Comparison of ENCODE assay signal across 10 cellular contexts in the genomic region with DNA sequence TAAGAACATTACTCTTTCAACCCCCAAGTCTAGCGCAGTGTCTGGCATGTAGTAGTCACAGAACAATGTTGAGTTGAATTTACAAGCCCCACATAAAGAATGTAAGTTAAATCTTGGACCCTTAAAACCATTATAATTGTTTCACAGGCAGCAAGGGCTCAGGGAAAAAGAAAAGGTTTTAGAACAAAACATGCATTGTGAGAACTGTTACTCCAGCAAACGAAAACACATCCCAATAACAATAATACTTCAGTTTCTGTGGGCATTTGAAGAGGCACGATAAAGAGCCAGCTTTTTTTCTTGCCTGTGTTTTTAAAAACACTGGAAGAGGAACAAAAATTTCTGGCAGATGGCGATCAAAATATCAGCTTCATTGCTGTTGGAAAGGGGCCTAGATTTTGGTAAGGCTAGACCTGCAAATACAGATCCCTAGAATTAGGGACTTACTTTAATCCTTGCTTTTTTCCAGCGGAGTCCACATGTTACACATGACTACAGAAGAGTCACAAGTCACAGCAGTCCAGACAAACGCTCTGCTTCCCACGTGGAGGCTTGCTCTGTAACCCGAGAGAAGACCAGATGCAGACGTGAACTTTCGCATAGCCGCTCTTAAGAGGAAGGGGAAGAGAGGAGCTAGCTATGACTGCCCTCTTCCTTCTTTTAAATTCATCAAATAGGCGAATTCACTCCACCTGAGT.
DNase-seq lines count a peak whose midpoint lies in the region; ATAC-seq and TF ChIP-seq lines count a peak whose summit lies in the region.
"Had no signal": no experiment of that assay in that cellular context is flagged by ENCODE, and none has a peak within 500 bp of the region (broad histone marks: within the 10 kb centered on the region; RNA-seq: fewer than 3 reads in every experiment).

No MANE protein-coding gene starts in this region.

- H3K27me3 ChIP-seq in mammary epithelial cell (ENCODE audit: insufficient read depth, low read length) (no peaks in the 10 kb centered on the region), mesenchymal stem cell (ENCODE audit: control insufficient read depth in 1 of 2, insufficient read depth in 1 of 2, low read length in 2 of 2) (no peaks in the 10 kb centered on the region)

- H2AK5ac ChIP-seq in mesenchymal stem cell (ENCODE audit: low read length, severe bottlenecking): no peak overlapping the region

- no peak overlapping the region for H3K27ac Mint-ChIP-seq in activated T-helper 17 cell treated with anti-CD3 and anti-CD28 coated beads, Interleukin-2, amount 50 U/mL, for 72 hours
- H3K27ac Mint-ChIP-seq: activated CD8-positive, alpha-beta T cell treated with anti-CD3 and anti-CD28 coated beads for 36 hours had no signal

- peak overlapping the region; percentile 74 for H2AFZ ChIP-seq in mammary epithelial cell (ENCODE audit: low read depth, low read length)
- H2AFZ ChIP-seq in mesenchymal stem cell (ENCODE audit: low read depth, low read length): no peak overlapping the region

- no peak overlapping the region for H2BK12ac ChIP-seq in mesenchymal stem cell (ENCODE audit: low read length in 2 of 2)

- no peak overlapping the region for H2BK120ac ChIP-seq in mesenchymal stem cell (ENCODE audit: low read depth, low read length)

- peaks cover 4% of the 10 kb centered on the region for H3K27me3 Mint-ChIP-seq in activated T-helper 17 cell treated with anti-CD3 and anti-CD28 coated beads, Interleukin-2, amount 50 U/mL, for 72 hours
- H3K27me3 Mint-ChIP-seq: activated CD8-positive, alpha-beta T cell treated with anti-CD3 and anti-CD28 coated beads for 36 hours had no signal

- H3K4me3 ChIP-seq in mammary epithelial cell (replicated peaks in 1 of 3; ENCODE audit: insufficient read depth in 1 of 3, low read depth in 2 of 3, low read length in 3 of 3): no peak overlapping the region
- H3K4me3 ChIP-seq in mesenchymal stem cell (ENCODE audit: insufficient read depth in 1 of 2, low read depth in 1 of 2, low read length in 2 of 2): peak overlapping the region in 1 of 2 experiments; percentile 20

- H3K4ac ChIP-seq in mesenchymal stem cell (ENCODE audit: low read depth in 1 of 2, low read length in 2 of 2): no peak overlapping the region

- no peak overlapping the region for H3K4me2 ChIP-seq in mammary epithelial cell (ENCODE audit: insufficient read depth, low read depth, low read length)
- H3K4me2 ChIP-seq in mesenchymal stem cell (ENCODE audit: low read length, poor library complexity, severe bottlenecking): no peak overlapping the region

- DNase-seq in Right ventricle myocardium inferior (ENCODE audit: missing footprints) (peak; percentile 64), cardiac septum (ENCODE audit: low spot score) (no peak), mammary epithelial cell (no peak), mesenchymal stem cell (no peak), DMS153 treated with DMSO at 0.1 percent for 48 hours (lab: John Stamatoyannopoulos, UW; ENCODE audit: unreplicated experiment) (no peak)
- DNase-seq: activated CD8-positive, alpha-beta T cell treated with anti-CD3 and anti-CD28 coated beads for 36 hours; NCI-H1930 had no signal

- H4K8ac ChIP-seq in mesenchymal stem cell (ENCODE audit: low read length): no peak overlapping the region

- intact Hi-C loops in Right ventricle myocardium inferior (cut with DNase I): no loop called here
- intact Hi-C loops in cardiac septum (cut with DNase I): no loop called here
- intact Hi-C loops in mammary epithelial cell (cut with micrococcal nuclease): no loop called here

- H3K79me1 ChIP-seq in mesenchymal stem cell (replicated peaks; ENCODE audit: low read length, poor library complexity, severe bottlenecking): no peaks in the 10 kb centered on the region

- H3K79me2 ChIP-seq in mammary epithelial cell (ENCODE audit: insufficient read depth, low read length): no peaks in the 10 kb centered on the region

- no peak overlapping the region for H3K9ac ChIP-seq in mammary epithelial cell (ENCODE audit: insufficient read depth, low read length)
- H3K9ac ChIP-seq in mesenchymal stem cell (ENCODE audit: low read length): peak overlapping the region; percentile 76

- no peaks in the 10 kb centered on the region for H3K9me3 Mint-ChIP-seq in activated T-helper 17 cell treated with anti-CD3 and anti-CD28 coated beads, Interleukin-2, amount 50 U/mL, for 72 hours
- H3K9me3 Mint-ChIP-seq: activated CD8-positive, alpha-beta T cell treated with anti-CD3 and anti-CD28 coated beads for 36 hours had no signal

- no peaks in the 10 kb centered on the region for H3K9me3 ChIP-seq in mammary epithelial cell (replicated peaks; ENCODE audit: insufficient read depth, low read length)
- H3K9me3 ChIP-seq in mesenchymal stem cell (ENCODE audit: control insufficient read depth, low read length): no peaks in the 10 kb centered on the region

- WGBS in mammary epithelial cell (ENCODE audit: low coverage, missing lambda C conversion rate): 32% methylated on average over 11 of the region's 12 CpGs
- 53% methylated on average over 8 of the region's 12 CpGs for WGBS in mesenchymal stem cell

- dilution Hi-C loops in mammary epithelial cell (cut with HindIII; ENCODE audit: low sequenced_read_pairs): no loop called here

- H3K4me1 ChIP-seq in mammary epithelial cell (ENCODE audit: insufficient read depth, low read length): peaks cover 11% of the 10 kb centered on the region
- peaks cover 6% of the 10 kb centered on the region for H3K4me1 ChIP-seq in mesenchymal stem cell (ENCODE audit: control insufficient read depth, insufficient read depth, low read depth, low read length)

- CTCF ChIA-PET in mammary epithelial cell (lab: Charles Lee; ENCODE audit: low non-redundant PET): no interaction called here

- H4K91ac ChIP-seq in mesenchymal stem cell (ENCODE audit: low read length): no peak overlapping the region

- H3K14ac ChIP-seq in mesenchymal stem cell (ENCODE audit: low read length in 2 of 2): no peak overlapping the region

- no peaks in the 10 kb centered on the region for H3K4me1 Mint-ChIP-seq in activated T-helper 17 cell treated with anti-CD3 and anti-CD28 coated beads, Interleukin-2, amount 50 U/mL, for 72 hours

- H2BK15ac ChIP-seq in mesenchymal stem cell (ENCODE audit: low read depth, poor library complexity, severe bottlenecking): no peak overlapping the region

- ATAC-seq in Right ventricle myocardium inferior (peak; percentile 83), GM21360 (IDR thresholded peaks at IDR 0.05; ENCODE audit: unreplicated experiment) (no peak), GM19463 (IDR thresholded peaks at IDR 0.05; ENCODE audit: unreplicated experiment) (no peak)
- no peak for ATAC-seq in activated T-helper 17 cell treated with anti-CD3 and anti-CD28 coated beads, Interleukin-2, amount 50 U/mL, for 72 hours (replicated peaks)
- ATAC-seq: activated CD8-positive, alpha-beta T cell treated with anti-CD3 and anti-CD28 coated beads for 36 hours had no signal

- H3K18ac ChIP-seq in mesenchymal stem cell (ENCODE audit: low read depth in 1 of 2, low read length in 2 of 2): no peak overlapping the region

- H3K27ac ChIP-seq in mammary epithelial cell (ENCODE audit: insufficient read depth, low read depth, low read length) (no peak overlapping the region), mesenchymal stem cell (ENCODE audit: low read length, poor library complexity, severe bottlenecking) (no peak overlapping the region)

- BruUV-seq in mammary epithelial cell (replicated peaks; lab: Mats Ljungman, UMichigan): no TSS peak

- no peak overlapping the region for H3K4me3 Mint-ChIP-seq in activated T-helper 17 cell treated with anti-CD3 and anti-CD28 coated beads, Interleukin-2, amount 50 U/mL, for 72 hours
- H3K4me3 Mint-ChIP-seq: activated CD8-positive, alpha-beta T cell treated with anti-CD3 and anti-CD28 coated beads for 36 hours had no signal

- H3K36me3 Mint-ChIP-seq in activated T-helper 17 cell treated with anti-CD3 and anti-CD28 coated beads, Interleukin-2, amount 50 U/mL, for 72 hours (ENCODE audit: low read depth): no peaks in the 10 kb centered on the region

- no peak overlapping the region for H2BK5ac ChIP-seq in mesenchymal stem cell (ENCODE audit: low read depth, low read length, poor library complexity, severe bottlenecking)

- H4K20me1 ChIP-seq in mammary epithelial cell (ENCODE audit: insufficient read depth, low read length): no peaks in the 10 kb centered on the region

- TF ChIP-seq CTCF in mammary epithelial cell (conservative IDR thresholded peaks at IDR 0.05 in 1 of 2, IDR thresholded peaks at IDR 0.05 in 1 of 2; ENCODE audit: extremely low read depth in 1 of 2, insufficient read depth in 1 of 2, low read depth in 1 of 2, low read length in 2 of 2): no peak

- no peaks in the 10 kb centered on the region for H3K36me3 ChIP-seq in mammary epithelial cell (ENCODE audit: insufficient read depth, low read length)
- no peaks in the 10 kb centered on the region for H3K36me3 ChIP-seq in mesenchymal stem cell (ENCODE audit: control insufficient read depth in 1 of 2, insufficient read depth in 2 of 2, low read depth in 1 of 2, low read length in 2 of 2)

- in situ Hi-C loops in mammary epithelial cell (cut with MboI; ENCODE audit: low sequenced_read_pairs in 2 of 2): no loop called here

- H3K23ac ChIP-seq in mesenchymal stem cell (ENCODE audit: low read length in 2 of 2): no peak overlapping the region
